1 cellular context compared by ENCODE assay signal in genomic region chr3:161070252-161070930, GRCh38.
TF ChIP-seq lines count a peak whose summit lies in the region.

No MANE protein-coding gene starts in this region.

TF ChIP-seq in WTC11, 78 proteins besides CTCF, POLR2A, EP300 and RAD21 (continued from another document):
- TF ChIP-seq ZNF532 (CRISPR knock-in tag; IDR thresholded peaks at IDR 0.05; ENCODE audit: borderline replicate concordance): no peak
- no peak for TF ChIP-seq ZNF219 (CRISPR knock-in tag; IDR thresholded peaks at IDR 0.05; ENCODE audit: borderline replicate concordance)
- no peak for TF ChIP-seq ATF2 (CRISPR knock-in tag; IDR thresholded peaks at IDR 0.05; ENCODE audit: borderline replicate concordance, low read depth)
- no peak for TF ChIP-seq ZNF416 (CRISPR knock-in tag; IDR thresholded peaks at IDR 0.05)
- TF ChIP-seq ZBTB21 (CRISPR knock-in tag; IDR thresholded peaks at IDR 0.05; ENCODE audit: borderline replicate concordance): no peak
